Comparison of ENCODE assay signal across 3 cellular contexts in the genomic region with DNA sequence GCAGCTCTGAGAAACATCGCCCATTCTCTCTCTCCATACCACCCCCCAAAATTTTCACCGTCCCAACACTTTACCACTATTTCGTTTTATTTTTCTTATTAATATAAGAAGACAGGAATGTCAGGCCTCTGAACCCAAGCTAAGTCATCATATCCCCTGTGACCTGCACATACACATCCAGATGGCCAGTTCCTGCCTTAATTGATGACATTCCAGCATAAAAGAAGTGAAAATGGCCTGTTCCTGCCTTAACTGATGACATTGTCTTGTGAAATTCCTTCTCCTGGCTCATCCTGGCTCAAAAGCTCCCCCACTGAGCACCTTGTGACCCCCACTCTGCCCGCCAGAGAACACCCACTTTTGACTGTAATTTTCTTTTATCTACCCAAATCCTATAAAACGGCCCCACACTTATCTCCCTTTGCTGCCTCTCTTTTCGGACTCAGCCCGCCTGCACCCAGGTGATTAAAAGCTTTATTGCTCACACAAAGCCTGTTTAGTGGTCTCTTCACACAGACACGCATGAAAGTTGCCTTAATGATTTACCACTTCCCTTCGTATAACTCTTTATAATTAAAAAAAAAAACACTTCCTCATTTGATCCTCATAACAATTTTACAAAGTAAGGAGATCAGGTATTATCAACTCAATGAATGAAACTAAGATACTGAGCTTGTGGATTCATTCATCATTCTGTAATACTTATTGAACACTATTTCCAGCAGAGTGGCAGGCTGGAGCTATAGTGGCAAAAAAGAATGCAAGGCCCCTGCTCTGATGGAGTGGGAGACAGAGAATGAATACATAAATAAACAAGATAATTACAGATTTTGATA. TPM values are rescaled to one million over a fixed set of nuclear protein-coding genes. Genes with fewer than 3 reads are reported as not detected.
"Had no signal": no experiment of that assay in that cellular context is flagged by ENCODE, and none has a peak within 500 bp of the region (broad histone marks: within the 10 kb centered on the region; RNA-seq: fewer than 3 reads in every experiment).

No MANE protein-coding gene starts in this region.

RNA-seq across cellular contexts. Expression of gene CRTAM, which starts 5.8 kb away (rescaled TPM):
- total RNA-seq: mesothelial cell of epicardium, renal cortical epithelial cell had no signal
- polyA plus RNA-seq: fibroblast of lung had no signal
